Comparison of ENCODE assay signal across 19 cellular contexts in the genomic region with DNA sequence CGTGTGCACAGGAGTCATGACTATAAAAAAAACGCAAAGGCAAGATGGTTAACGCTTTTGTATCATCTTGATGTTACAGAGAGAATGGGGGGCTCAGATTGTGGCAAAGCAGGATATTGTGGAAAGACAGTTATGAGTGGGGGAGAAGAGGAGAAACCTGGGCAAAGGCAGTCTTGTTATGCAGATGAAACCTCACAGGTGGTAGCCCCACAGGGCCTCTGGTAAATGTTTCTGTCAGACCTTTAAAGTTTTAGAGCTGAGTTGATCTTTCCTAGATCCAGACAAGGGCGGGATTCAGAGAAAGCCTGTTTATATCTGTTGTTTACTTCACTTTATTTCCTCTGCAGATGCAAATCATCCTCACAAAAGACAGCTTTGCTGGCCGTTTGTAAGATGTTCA. TPM values are rescaled to one million over a fixed set of nuclear protein-coding genes. Genes with fewer than 3 reads are reported as not detected.
A peak's percentile ranks its signal among the peaks of the same experiment; 100 is the strongest.
DNase-seq lines count a peak whose midpoint lies in the region; TF ChIP-seq lines count a peak whose summit lies in the region.
"Had no signal": no experiment of that assay in that cellular context is flagged by ENCODE, and none has a peak within 500 bp of the region (broad histone marks: within the 10 kb centered on the region; RNA-seq: fewer than 3 reads in every experiment).

No MANE protein-coding gene starts in this region.

- no peaks in the 10 kb centered on the region for H3K4me1 Mint-ChIP-seq in activated naive CD4-positive, alpha-beta T cell treated with anti-CD3 and anti-CD28 coated beads, Interleukin-2, amount 50 U/mL, for 24 hours
- H3K4me1 Mint-ChIP-seq in activated naive CD4-positive, alpha-beta T cell treated with anti-CD3 and anti-CD28 coated beads, Interleukin-2, amount 10 ng/mL, durations not matched to agents 7 days and 5 days, result no peaks in the 10 kb centered on the region
- peaks cover 9% of the 10 kb centered on the region for H3K4me1 Mint-ChIP-seq in endodermal cell
- no peaks in the 10 kb centered on the region for H3K4me1 Mint-ChIP-seq in activated CD4-positive, alpha-beta T cell treated with anti-CD3 and anti-CD28 coated beads, Interleukin-2, amount 10 ng/mL, durations not matched to agents 7 days and 5 days

- no peak overlapping the region for H3K27ac ChIP-seq in endodermal cell (ENCODE audit: low read depth, low read length)
- peak overlapping the region; percentile 38 for H3K27ac ChIP-seq in iPS-20b (ENCODE audit: low read length)
- H3K27ac ChIP-seq: 22Rv1, C4-2B, KMS-11, RWPE1 had no signal

- peaks cover 16% of the 10 kb centered on the region for H3K9me3 Mint-ChIP-seq in activated naive CD4-positive, alpha-beta T cell treated with anti-CD3 and anti-CD28 coated beads, Interleukin-2, amount 50 U/mL, for 24 hours
- peaks cover 18% of the 10 kb centered on the region for H3K9me3 Mint-ChIP-seq in activated naive CD4-positive, alpha-beta T cell treated with anti-CD3 and anti-CD28 coated beads, Interleukin-2, amount 10 ng/mL, durations not matched to agents 7 days and 5 days
- peaks cover 30% of the 10 kb centered on the region for H3K9me3 Mint-ChIP-seq in endodermal cell
- peaks cover 16% of the 10 kb centered on the region for H3K9me3 Mint-ChIP-seq in activated CD4-positive, alpha-beta T cell treated with anti-CD3 and anti-CD28 coated beads, Interleukin-2, amount 10 ng/mL, durations not matched to agents 7 days and 5 days

- peaks cover 6% of the 10 kb centered on the region for H3K36me3 ChIP-seq in endodermal cell (ENCODE audit: control insufficient read depth, insufficient read depth, low read length)
- peaks cover 7% of the 10 kb centered on the region for H3K36me3 ChIP-seq in iPS-20b (ENCODE audit: insufficient read depth, low read depth, low read length)

- no peaks in the 10 kb centered on the region for H3K27me3 Mint-ChIP-seq in activated naive CD4-positive, alpha-beta T cell treated with anti-CD3 and anti-CD28 coated beads, Interleukin-2, amount 50 U/mL, for 24 hours
- no peaks in the 10 kb centered on the region for H3K27me3 Mint-ChIP-seq in activated naive CD4-positive, alpha-beta T cell treated with anti-CD3 and anti-CD28 coated beads, Interleukin-2, amount 10 ng/mL, durations not matched to agents 7 days and 5 days
- no peaks in the 10 kb centered on the region for H3K27me3 Mint-ChIP-seq in endodermal cell (ENCODE audit: insufficient read depth)
- no peaks in the 10 kb centered on the region for H3K27me3 Mint-ChIP-seq in activated CD4-positive, alpha-beta T cell treated with anti-CD3 and anti-CD28 coated beads, Interleukin-2, amount 10 ng/mL, durations not matched to agents 7 days and 5 days

- CTCF ChIA-PET in activated naive CD4-positive, alpha-beta T cell treated with anti-CD3 and anti-CD28 coated beads, Interleukin-2, amount 10 ng/mL, durations not matched to agents 7 days and 5 days (lab: Charles Lee), result interaction anchor here (1.6 kb wide), 1 partner anchor 16 kb away, joined by 4 read pairs; no protein-coding TSS in a partner anchor
- CTCF ChIA-PET in activated CD4-positive, alpha-beta T cell treated with anti-CD3 and anti-CD28 coated beads, Interleukin-2, amount 10 ng/mL, durations not matched to agents 7 days and 5 days (lab: Charles Lee), result no interaction called here

- H3K27me3 ChIP-seq in endodermal cell (ENCODE audit: control insufficient read depth, insufficient read depth, low read length, poor library complexity, severe bottlenecking) (no peaks in the 10 kb centered on the region), iPS-20b (ENCODE audit: insufficient read depth, low read length) (no peaks in the 10 kb centered on the region)

- peaks cover 22% of the 10 kb centered on the region for H3K9me3 ChIP-seq in endodermal cell (ENCODE audit: control insufficient read depth, low read length)
- peaks cover 15% of the 10 kb centered on the region for H3K9me3 ChIP-seq in iPS-20b (ENCODE audit: insufficient read depth, low read depth, low read length)

- no peak for TF ChIP-seq CTCF in endodermal cell (conservative IDR thresholded peaks at IDR 0.05)

- 25 to 53% methylated on average over 2 to 5 of the region's 5 CpGs for WGBS in endodermal cell (ENCODE audit: insufficient coverage in 1 of 2, insufficient read length in 1 of 2), 2 experiments

- H3K4me3 ChIP-seq in endodermal cell (ENCODE audit: low read length) (no peak overlapping the region), iPS-20b (ENCODE audit: low read length) (peak overlapping the region; percentile 49)

- no peak overlapping the region for H3K4me3 Mint-ChIP-seq in activated naive CD4-positive, alpha-beta T cell treated with anti-CD3 and anti-CD28 coated beads, Interleukin-2, amount 50 U/mL, for 24 hours
- H3K4me3 Mint-ChIP-seq in activated naive CD4-positive, alpha-beta T cell treated with anti-CD3 and anti-CD28 coated beads, Interleukin-2, amount 10 ng/mL, durations not matched to agents 7 days and 5 days, result no peak overlapping the region
- H3K4me3 Mint-ChIP-seq in endodermal cell, result no peak overlapping the region
- H3K4me3 Mint-ChIP-seq in activated CD4-positive, alpha-beta T cell treated with anti-CD3 and anti-CD28 coated beads, Interleukin-2, amount 10 ng/mL, durations not matched to agents 7 days and 5 days, result no peak overlapping the region

- DNase-seq in activated naive CD4-positive, alpha-beta T cell treated with anti-CD3 and anti-CD28 coated beads, Interleukin-2, amount 10 ng/mL, durations not matched to agents 7 days and 5 days, result no peak
- DNase-seq in endodermal cell, result peak; percentile 67
- no peak for DNase-seq in retina
- no peak for DNase-seq in activated CD4-positive, CD25-positive, alpha-beta regulatory T cell (lab: John Stamatoyannopoulos, UW)
- DNase-seq in activated CD4-positive, alpha-beta T cell treated with anti-CD3 and anti-CD28 coated beads, Interleukin-2, amount 10 ng/mL, durations not matched to agents 7 days and 5 days, result no peak
- DNase-seq in HPDE6-E6E7 (ENCODE audit: extremely low spot score), result no peak
- DNase-seq: AML-193, NCI-H1417, NCI-H187, NCI-H2227 treated with DMSO at 0.1 percent for 48 hours, NCI-H510A treated with DMSO at 0.1 percent for 48 hours, NCI-H82, PC-3 had no signal

- H3K9ac ChIP-seq in endodermal cell (ENCODE audit: extremely low read depth, low read length, poor library complexity, severe bottlenecking) (no peak overlapping the region), iPS-20b (ENCODE audit: low read depth, low read length) (peak overlapping the region; percentile 49; the same call in 1 of the 2 replicates)
- H3K9ac ChIP-seq: KMS-11 had no signal

- peak overlapping the region; percentile 49 for H3K27ac Mint-ChIP-seq in activated naive CD4-positive, alpha-beta T cell treated with anti-CD3 and anti-CD28 coated beads, Interleukin-2, amount 50 U/mL, for 24 hours
- no peak overlapping the region for H3K27ac Mint-ChIP-seq in activated naive CD4-positive, alpha-beta T cell treated with anti-CD3 and anti-CD28 coated beads, Interleukin-2, amount 10 ng/mL, durations not matched to agents 7 days and 5 days
- peak overlapping the region; percentile 79 for H3K27ac Mint-ChIP-seq in endodermal cell
- H3K27ac Mint-ChIP-seq in activated CD4-positive, alpha-beta T cell treated with anti-CD3 and anti-CD28 coated beads, Interleukin-2, amount 10 ng/mL, durations not matched to agents 7 days and 5 days, result no peak overlapping the region

- H3K4me1 ChIP-seq in endodermal cell (ENCODE audit: control insufficient read depth, insufficient read depth, low read length) (no peaks in the 10 kb centered on the region), iPS-20b (ENCODE audit: insufficient read depth, low read length) (peaks cover 21% of the 10 kb centered on the region; the same call in 1 of the 2 replicates)

- peaks cover 46% of the 10 kb centered on the region for H3K36me3 Mint-ChIP-seq in activated naive CD4-positive, alpha-beta T cell treated with anti-CD3 and anti-CD28 coated beads, Interleukin-2, amount 50 U/mL, for 24 hours
- H3K36me3 Mint-ChIP-seq in activated naive CD4-positive, alpha-beta T cell treated with anti-CD3 and anti-CD28 coated beads, Interleukin-2, amount 10 ng/mL, durations not matched to agents 7 days and 5 days, result peaks cover 49% of the 10 kb centered on the region
- peaks cover 43% of the 10 kb centered on the region for H3K36me3 Mint-ChIP-seq in endodermal cell (ENCODE audit: low read depth)
- H3K36me3 Mint-ChIP-seq in activated CD4-positive, alpha-beta T cell treated with anti-CD3 and anti-CD28 coated beads, Interleukin-2, amount 10 ng/mL, durations not matched to agents 7 days and 5 days (ENCODE audit: low read depth), result peaks cover 48% of the 10 kb centered on the region

- POLR2A ChIA-PET in activated CD4-positive, alpha-beta T cell treated with anti-CD3 and anti-CD28 coated beads, Interleukin-2, amount 10 ng/mL, durations not matched to agents 7 days and 5 days (lab: Charles Lee), result no interaction called here

RNA-seq across cellular contexts. Expression of a gene that starts 55.2 kb away (rescaled TPM):
- 1 to 10 TPM; 7.5 to 9.3 TPM for total RNA-seq in endodermal cell
- 12.0 TPM for polyA plus RNA-seq in endodermal cell (2013, experiment 1 of 2)
- polyA plus RNA-seq in endodermal cell (2013, experiment 2 of 2), result 10.5 TPM
- total RNA-seq in activated CD4-positive, alpha-beta T cell treated with anti-CD3 and anti-CD28 coated beads, Interleukin-2, amount 10 ng/mL, durations not matched to agents 7 days and 5 days, result 10 to 100 TPM; 11.0 to 11.6 TPM

RNA-seq across cellular contexts. Expression of a gene that starts 55.6 kb away (rescaled TPM):
- 10 to 100 TPM; 32.3 to 44.9 TPM for total RNA-seq in endodermal cell
- 40.0 TPM for polyA plus RNA-seq in endodermal cell (2013, experiment 1 of 2)
- 34.9 TPM for polyA plus RNA-seq in endodermal cell (2013, experiment 2 of 2)
- total RNA-seq in activated CD4-positive, alpha-beta T cell treated with anti-CD3 and anti-CD28 coated beads, Interleukin-2, amount 10 ng/mL, durations not matched to agents 7 days and 5 days, result 10 to 100 TPM; 21.5 to 21.6 TPM

Comparison
In these comparisons a context has a peak if more than half of its experiments do, and no peak if none do; other contexts are left out.
1. H3K27ac Mint-ChIP-seq: peak in activated naive CD4-positive, alpha-beta T cell treated with anti-CD3 and anti-CD28 coated beads, Interleukin-2, amount 50 U/mL, for 24 hours (single experiment) and endodermal cell (single experiment); none in activated naive CD4-positive, alpha-beta T cell treated with anti-CD3 and anti-CD28 coated beads, Interleukin-2, amount 10 ng/mL, durations not matched to agents 7 days and 5 days (single experiment) and activated CD4-positive, alpha-beta T cell treated with anti-CD3 and anti-CD28 coated beads, Interleukin-2, amount 10 ng/mL, durations not matched to agents 7 days and 5 days (single experiment).